In the genomic region with DNA sequence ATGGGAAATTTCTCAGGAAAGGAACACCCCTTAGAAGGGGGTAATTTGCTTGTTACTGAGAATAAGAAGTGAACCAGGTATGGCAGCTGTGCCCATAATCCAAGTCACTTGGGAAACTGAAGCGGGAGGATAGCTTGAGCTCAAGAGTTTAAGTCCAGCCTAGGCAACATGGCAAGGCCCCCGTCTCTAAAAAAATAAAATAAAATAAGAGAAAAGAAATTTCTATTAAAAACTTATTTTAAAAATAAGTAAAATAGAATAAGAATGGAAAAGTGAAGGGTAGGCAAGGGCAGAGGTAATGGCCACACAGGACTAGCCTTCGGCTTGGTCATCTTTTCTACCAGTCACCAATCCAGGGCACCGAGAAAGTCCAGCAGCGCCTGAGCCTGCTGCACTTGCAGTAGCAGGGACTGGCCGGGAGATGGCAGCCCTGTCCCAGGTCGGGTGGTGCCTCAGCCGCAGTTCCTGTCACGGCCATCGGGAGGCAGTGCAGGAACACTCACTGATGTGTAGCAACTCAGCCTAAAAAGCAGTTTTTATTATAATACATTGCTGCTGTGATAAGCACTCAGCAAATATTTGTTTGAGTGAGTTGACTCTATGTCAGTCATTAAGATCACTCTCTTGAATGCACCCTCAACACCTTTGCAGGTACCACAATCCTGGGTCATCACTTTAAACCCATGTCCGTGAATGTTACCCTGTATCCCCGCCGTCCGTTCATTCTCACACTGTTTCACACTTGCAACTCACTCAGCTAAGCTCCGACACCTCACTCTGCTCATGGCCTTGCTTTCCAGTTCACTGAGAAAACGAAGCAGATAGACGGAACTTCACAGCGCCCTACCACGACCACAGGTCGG, we compare ENCODE assay signal across 8 cellular contexts. TPM values are rescaled to one million over a fixed set of nuclear protein-coding genes. Genes with fewer than 3 reads are reported as not detected.
A peak's percentile ranks its signal among the peaks of the same experiment; 100 is the strongest.
DNase-seq lines count a peak whose midpoint lies in the region; ATAC-seq and TF ChIP-seq lines count a peak whose summit lies in the region.

No MANE protein-coding gene starts in this region.

- intact Hi-C loops in OCI-LY7 (cut with micrococcal nuclease; ENCODE audit: unreplicated experiment) = loop anchor here (1.0 to 5.0 kb wide), 6 partner anchors 75 to 312 kb away; a partner anchor contains a TSS
- intact Hi-C loops in esophagus muscularis mucosa (cut with DNase I) = loop anchor here (1.0 to 10.0 kb wide), 4 partner anchors 185 to 557 kb away; no protein-coding TSS in a partner anchor
- intact Hi-C loops in naive thymus-derived CD4-positive, alpha-beta T cell (cut with micrococcal nuclease) = loop anchor here (1.0 to 10.0 kb wide), 11 partner anchors 93 to 555 kb away; a partner anchor contains a TSS

- POLR2A ChIA-PET in OCI-LY7 (lab: Charles Lee) = interaction anchor here (0.8 to 1.5 kb wide), 7 partner anchors 73 to 289 kb away, joined by 3 to 4 read pairs (median 3); a partner anchor contains a TSS
- POLR2A ChIA-PET in naive thymus-derived CD4-positive, alpha-beta T cell (lab: Charles Lee) = interaction anchor here (0.6 kb wide), 1 partner anchor 91 kb away, joined by 6 read pairs; no protein-coding TSS in a partner anchor

- H3K4me1 ChIP-seq in OCI-LY7 (ENCODE audit: insufficient read depth, low read length, poor library complexity, severe bottlenecking) (peaks cover 6% of the 10 kb centered on the region), esophagus muscularis mucosa (peaks cover 0 to 47% (median 40%) of the 10 kb centered on the region in 4 donors)
- no peaks in the 10 kb centered on the region for H3K4me1 ChIP-seq in naive thymus-derived CD4-positive, alpha-beta T cell (ENCODE audit: control insufficient read depth in 2 of 2, insufficient read depth in 2 of 2, low read length in 2 of 2)

- no peaks in the 10 kb centered on the region for H3K27me3 ChIP-seq in esophagus muscularis mucosa
- H3K27me3 ChIP-seq in naive thymus-derived CD4-positive, alpha-beta T cell (ENCODE audit: control insufficient read depth in 2 of 2, insufficient read depth in 2 of 2, low read length in 2 of 2) = no peaks in the 10 kb centered on the region

- no peaks in the 10 kb centered on the region for H3K79me2 ChIP-seq in OCI-LY7 (ENCODE audit: insufficient read depth, low read depth, low read length)

- peak overlapping the region; percentile 58 for H2AFZ ChIP-seq in OCI-LY7 (ENCODE audit: low read length)

- peaks cover 0 to 6% (median 0%) of the 10 kb centered on the region in 7 donors for H3K4me1 Mint-ChIP-seq in naive thymus-derived CD4-positive, alpha-beta T cell
- peaks cover 26% of the 10 kb centered on the region for H3K4me1 Mint-ChIP-seq in stimulated activated memory B cell treated with anti-CD40 and anti-IgM and Interleukin-4, amounts not matched to agents 10 μg/mL and 1 μg/mL and 100 μg/mL, for 72 hours

- peaks cover 0 to 3% (median 0%) of the 10 kb centered on the region in 5 donors for H3K27me3 Mint-ChIP-seq in naive thymus-derived CD4-positive, alpha-beta T cell
- no peaks in the 10 kb centered on the region for H3K27me3 Mint-ChIP-seq in stimulated activated memory B cell treated with anti-CD40 and anti-IgM and Interleukin-4, amounts not matched to agents 10 μg/mL and 1 μg/mL and 100 μg/mL, for 72 hours

- H3K4me2 ChIP-seq in OCI-LY7 (ENCODE audit: low read length) = peak overlapping the region; percentile 49; the same call in 1 of the 2 replicates

- no peaks in the 10 kb centered on the region for H3K9me3 Mint-ChIP-seq in naive thymus-derived CD4-positive, alpha-beta T cell
- H3K9me3 Mint-ChIP-seq in stimulated activated memory B cell treated with anti-CD40 and anti-IgM and Interleukin-4, amounts not matched to agents 10 μg/mL and 1 μg/mL and 100 μg/mL, for 72 hours = no peaks in the 10 kb centered on the region

- no peaks in the 10 kb centered on the region for H3K9me2 ChIP-seq in OCI-LY7 (ENCODE audit: insufficient read depth, low read length)

- H3K4me3 ChIP-seq in OCI-LY7 (ENCODE audit: low read depth, low read length, poor library complexity, severe bottlenecking) (no peak overlapping the region), esophagus muscularis mucosa (no peak overlapping the region)
- no peak overlapping the region for H3K4me3 ChIP-seq in naive thymus-derived CD4-positive, alpha-beta T cell (ENCODE audit: low read length)

- TF ChIP-seq CTCF in OCI-LY7 (conservative IDR thresholded peaks at IDR 0.05; ENCODE audit: low read length) (peak; percentile 100), esophagus muscularis mucosa (IDR thresholded peaks at IDR 0.05) (peak in 2 of 3 experiments; percentile 100)

- H3K36me3 Mint-ChIP-seq in naive thymus-derived CD4-positive, alpha-beta T cell = no peaks in the 10 kb centered on the region
- H3K36me3 Mint-ChIP-seq in stimulated activated memory B cell treated with anti-CD40 and anti-IgM and Interleukin-4, amounts not matched to agents 10 μg/mL and 1 μg/mL and 100 μg/mL, for 72 hours = no peaks in the 10 kb centered on the region

- no peaks in the 10 kb centered on the region for H3K36me3 ChIP-seq in OCI-LY7 (ENCODE audit: insufficient read depth, low read length)
- H3K36me3 ChIP-seq in esophagus muscularis mucosa = no peaks in the 10 kb centered on the region
- H3K36me3 ChIP-seq in naive thymus-derived CD4-positive, alpha-beta T cell (ENCODE audit: control insufficient read depth in 2 of 3, insufficient read depth in 3 of 3, low read length in 3 of 3) = no peaks in the 10 kb centered on the region

- BruUV-seq in OCI-LY7 (replicated peaks; lab: Mats Ljungman, UMichigan) = no TSS peak

- no peak overlapping the region for H3K4me3 Mint-ChIP-seq in naive thymus-derived CD4-positive, alpha-beta T cell
- peak overlapping the region; percentile 65 for H3K4me3 Mint-ChIP-seq in stimulated activated memory B cell treated with anti-CD40 and anti-IgM and Interleukin-4, amounts not matched to agents 10 μg/mL and 1 μg/mL and 100 μg/mL, for 72 hours

- H3K27ac Mint-ChIP-seq in naive thymus-derived CD4-positive, alpha-beta T cell = no peak overlapping the region
- peak overlapping the region; percentile 71 for H3K27ac Mint-ChIP-seq in stimulated activated memory B cell treated with anti-CD40 and anti-IgM and Interleukin-4, amounts not matched to agents 10 μg/mL and 1 μg/mL and 100 μg/mL, for 72 hours

- CTCF ChIA-PET in OCI-LY7 (lab: Charles Lee; ENCODE audit: unreplicated experiment) = interaction anchor here (0.7 to 1.9 kb wide), 5 partner anchors 20 to 313 kb away, joined by 3 to 11 read pairs (median 4); no protein-coding TSS in a partner anchor
- CTCF ChIA-PET in naive thymus-derived CD4-positive, alpha-beta T cell (lab: Charles Lee) = interaction anchor here (0.5 to 6.5 kb wide), 31 partner anchors 8 to 554 kb away, joined by 3 to 97 read pairs (median 4); no protein-coding TSS in a partner anchor

- DNase-seq in DMS 273 treated with DMSO at 0.1 percent for 48 hours (lab: John Stamatoyannopoulos, UW) = peak; percentile 9
- DNase-seq in HUDEP-2 (lab: John Stamatoyannopoulos, UW; ENCODE audit: unreplicated experiment in 76 of 76) = peak in 72 of 76 experiments; percentile 15 to 96 (median 82)
- DNase-seq in OCI-LY7 (ENCODE audit: low spot score) = peak; percentile 84
- DNase-seq in activated T-cell treated with anti-CD3 and anti-CD28 coated beads for 4 hours = peak; percentile 91
- DNase-seq in esophagus muscularis mucosa (ENCODE audit: extremely low spot score) = peak; percentile 97
- peak; percentile 76 to 95 (median 87) for DNase-seq in naive thymus-derived CD4-positive, alpha-beta T cell

- no peak for TF ChIP-seq POLR2A in esophagus muscularis mucosa (IDR thresholded peaks at IDR 0.05; ENCODE audit: low read depth)

- H3K9me3 ChIP-seq in OCI-LY7 (ENCODE audit: low read length) (no peaks in the 10 kb centered on the region), esophagus muscularis mucosa (no peaks in the 10 kb centered on the region)
- no peaks in the 10 kb centered on the region for H3K9me3 ChIP-seq in naive thymus-derived CD4-positive, alpha-beta T cell (ENCODE audit: control insufficient read depth in 2 of 3, low read length in 3 of 3)

- no peaks in the 10 kb centered on the region for H4K20me1 ChIP-seq in OCI-LY7 (ENCODE audit: insufficient read depth, low read length)

- TF ChIP-seq EP300 in esophagus muscularis mucosa (IDR thresholded peaks at IDR 0.05) = no peak

- peak; percentile 82 for ATAC-seq in GM21423 (IDR thresholded peaks at IDR 0.05; ENCODE audit: unreplicated experiment)
- peak; percentile 100 for ATAC-seq in naive thymus-derived CD4-positive, alpha-beta T cell
- ATAC-seq in stimulated activated memory B cell treated with anti-CD40 and anti-IgM and Interleukin-4, amounts not matched to agents 10 μg/mL and 1 μg/mL and 100 μg/mL, for 72 hours = peak; percentile 94

- H3K27ac ChIP-seq in OCI-LY7 (ENCODE audit: low read depth, low read length, poor library complexity, severe bottlenecking) (no peak overlapping the region), esophagus muscularis mucosa (replicated peaks in 1 of 4) (no peak overlapping the region)
- H3K27ac ChIP-seq in naive thymus-derived CD4-positive, alpha-beta T cell (ENCODE audit: low read depth, low read length) = no peak overlapping the region

- WGBS in esophagus muscularis mucosa = 52% methylated on average over 20 of the region's 20 CpGs

RNA-seq across cellular contexts. Expression of a gene that starts 23.2 kb away (rescaled TPM):
- not detected in 2 replicates for total RNA-seq in OCI-LY7 (2014; rRNA removed; shearing (Covaris generic))
- total RNA-seq in OCI-LY7 (2022) = not detected in 2 replicates
- under 1 TPM in 1 of 4 donors, not detected in 3; 0.32 TPM for total RNA-seq in esophagus muscularis mucosa
- total RNA-seq in naive thymus-derived CD4-positive, alpha-beta T cell = under 1 TPM in 1 of 5 experiments, not detected in 4; 0.07 TPM
- polyA plus RNA-seq in naive thymus-derived CD4-positive, alpha-beta T cell = not detected

Comparison
In these comparisons a context has a peak if more than half of its experiments do, and no peak if none do; other contexts are left out.
1. DNase-seq: peak in every context shown above with its lines; median percentile 97 in esophagus muscularis mucosa; 91 in activated T-cell treated with anti-CD3 and anti-CD28 coated beads for 4 hours; 87 in naive thymus-derived CD4-positive, alpha-beta T cell; 84 in OCI-LY7; 82 in HUDEP-2; 9 in DMS 273 treated with DMSO at 0.1 percent for 48 hours.